Comparison of ENCODE assay signal across 8 cellular contexts in the genomic region with DNA sequence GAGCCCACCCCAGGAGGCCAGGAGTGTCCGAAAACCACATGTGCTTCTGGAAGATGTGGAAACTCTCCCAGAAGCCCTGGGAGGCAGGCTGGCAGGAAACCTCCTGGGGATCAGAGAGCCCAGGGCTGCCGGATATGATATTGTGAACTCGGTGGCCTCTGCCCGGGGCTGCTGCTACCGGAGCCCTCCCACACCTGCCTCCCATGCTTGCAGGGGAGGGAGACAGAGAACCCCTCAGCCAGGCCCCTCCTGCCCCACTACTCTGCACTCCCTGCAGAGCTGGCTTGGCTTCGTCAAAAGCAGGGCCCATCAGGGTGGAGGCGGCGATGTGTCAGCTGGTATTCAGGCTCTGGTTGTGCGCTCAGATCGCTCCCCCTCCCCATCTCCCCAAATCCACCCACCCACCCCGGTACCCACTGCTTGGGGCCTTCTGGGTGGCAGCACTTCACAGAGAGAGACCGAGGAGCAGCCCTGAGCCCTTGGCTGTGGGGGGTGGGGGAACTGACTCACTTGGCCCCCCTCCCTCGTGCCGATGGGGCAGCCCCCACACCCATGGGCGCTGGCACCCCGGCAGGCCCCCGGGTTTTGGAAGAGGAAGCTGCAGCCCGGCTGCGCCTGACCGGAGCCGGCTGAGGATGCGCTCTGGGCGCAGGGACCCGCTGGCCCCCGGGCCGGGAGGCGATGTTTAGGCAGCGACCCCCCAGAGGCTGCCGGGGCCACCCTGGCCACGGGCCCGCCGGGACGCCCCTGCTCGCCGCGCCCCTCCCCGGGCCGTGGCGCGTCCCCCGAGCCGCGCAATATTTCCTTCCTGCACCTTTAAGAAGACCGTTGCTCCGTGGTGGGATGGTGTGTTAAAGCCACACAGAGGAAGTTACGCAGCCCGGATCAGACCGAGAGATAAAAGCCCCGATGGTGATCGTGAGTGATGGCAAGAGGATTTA. TPM values are rescaled to one million over a fixed set of nuclear protein-coding genes. Genes with fewer than 3 reads are reported as not detected.
DNase-seq lines count a peak whose midpoint lies in the region; ATAC-seq and TF ChIP-seq lines count a peak whose summit lies in the region.

No MANE protein-coding gene starts in this region.

- no peaks in the 10 kb centered on the region for H3K36me3 ChIP-seq in HAP-1 (replicated peaks)
- H3K36me3 ChIP-seq in adrenal gland (replicated peaks in 1 of 2): no peaks in the 10 kb centered on the region

- CTCF ChIA-PET in AG04449 (lab: Yijun Ruan, JAX): interaction anchor here (1.0 kb wide), 1 partner anchor 9 kb away, joined by 3 read pairs; no protein-coding TSS in a partner anchor
- CTCF ChIA-PET in T-cell (lab: Charles Lee): no interaction called here

- H3K4me3 Mint-ChIP-seq in T-cell (peak overlapping the region; percentile 86 to 96 (median 93)), immature natural killer cell (peak overlapping the region; percentile 94 to 98 (median 97))

- TF ChIP-seq POLR2A in adrenal gland (IDR thresholded peaks at IDR 0.05): no peak

- H3K4me3 ChIP-seq in AG04449 (ENCODE audit: low read depth, low read length) (peak overlapping the region; percentile 67), HAP-1 (peak overlapping the region; percentile 27), adrenal gland (peak overlapping the region in 2 of 4 donors; percentile 30 to 95)

- H3K9me3 Mint-ChIP-seq in T-cell (no peaks in the 10 kb centered on the region), immature natural killer cell (peaks cover 0 to 1% (median 0%) of the 10 kb centered on the region in 6 donors)

- H3K27me3 Mint-ChIP-seq in T-cell: peaks cover 45 to 50% of the 10 kb centered on the region in 2 donors
- peaks cover 12 to 27% (median 20%) of the 10 kb centered on the region in 3 donors for H3K27me3 Mint-ChIP-seq in immature natural killer cell (ENCODE audit: low read depth in 3 of 3)

- peak overlapping the region in 1 of 5 donors; percentile 69 for H3K27ac ChIP-seq in adrenal gland

- in situ Hi-C loops in HAP-1 (cut with MboI; ENCODE audit: low sequenced_read_pairs): no loop called here

- peak; percentile 23 for DNase-seq in AG04449 (ENCODE audit: low read depth, low spot score)
- peak; percentile 33 to 64 for DNase-seq in HAP-1 (ENCODE audit: low spot score in 2 of 2)
- DNase-seq in T-cell: peak in 33 of 34 experiments; percentile 24 to 65 (median 46)
- DNase-seq in adrenal gland: peak; percentile 38 to 71 (median 59)
- peak; percentile 74 to 79 (median 75) for DNase-seq in immature natural killer cell
- peak; percentile 43 for DNase-seq in stimulated activated CD4-positive, alpha-beta T cell treated with anti-CD3 and anti-CD28 coated beads, Interleukin-2, amount 100 ng/mL, for 4 hours (ENCODE audit: low read depth)

- POLR2A ChIA-PET in AG04449 (lab: Yijun Ruan, JAX) (no interaction called here), T-cell (lab: Charles Lee) (interaction anchor here in 1 of 2 donors (0.5 kb wide), 1 partner anchor 507 kb away, joined by 3 read pairs; no protein-coding TSS in a partner anchor)

- peak; percentile 66 to 82 (median 79) for ATAC-seq in T-cell (replicated peaks in 1 of 4)
- no peak for ATAC-seq in HG03457 (IDR thresholded peaks at IDR 0.05; ENCODE audit: unreplicated experiment)
- no peak for ATAC-seq in HG03045 (IDR thresholded peaks at IDR 0.05; ENCODE audit: unreplicated experiment)

- TF ChIP-seq CTCF in AG04449 (IDR thresholded peaks at IDR 0.05; ENCODE audit: insufficient read depth, low read length, missing control alignments) (no peak), adrenal gland (IDR thresholded peaks at IDR 0.05) (no peak)

- H3K27ac Mint-ChIP-seq in T-cell: no peak overlapping the region
- H3K27ac Mint-ChIP-seq in immature natural killer cell: peak overlapping the region; percentile 81 to 97 (median 92)

- H3K36me3 Mint-ChIP-seq in T-cell (no peaks in the 10 kb centered on the region), immature natural killer cell (peaks cover 0 to 4% (median 4%) of the 10 kb centered on the region in 3 donors)

- H3K4me1 Mint-ChIP-seq in T-cell: peaks cover 9 to 14% (median 12%) of the 10 kb centered on the region in 3 donors
- peaks cover 13 to 26% of the 10 kb centered on the region in 2 donors for H3K4me1 Mint-ChIP-seq in immature natural killer cell

- 3 to 7% (median 6%) methylated on average over 38 to 50 of the region's 50 CpGs; no CpG with 5 or more reads in 1 of the 4 donors for whole genome bisulfite sequencing in adrenal gland, 4 donors

- H3K9me3 ChIP-seq in HAP-1 (no peaks in the 10 kb centered on the region), adrenal gland (replicated peaks in 1 of 3) (no peaks in the 10 kb centered on the region)

- H3K4me1 ChIP-seq in HAP-1 (no peaks in the 10 kb centered on the region), adrenal gland (replicated peaks in 1 of 2) (peaks cover 19 to 41% of the 10 kb centered on the region in 2 donors)

- intact Hi-C loops in adrenal gland (cut with DNase I): loop anchor here in 1 of 2 donors (10.0 kb wide), 1 partner anchor 756 kb away; no protein-coding TSS in a partner anchor

- H3K27me3 ChIP-seq in HAP-1 (ENCODE audit: low read depth): peaks cover 19% of the 10 kb centered on the region
- H3K27me3 ChIP-seq in adrenal gland: peaks cover 17% of the 10 kb centered on the region

RNA-seq across cellular contexts. Expression of gene NTNG2, which starts 0.8 kb away (rescaled TPM):
- total RNA-seq in T-cell (10 to 100 TPM in 1 of 5 donors, 1 to 10 TPM in 4; 4.8 to 14.1 (median 7.8) TPM), adrenal gland (10 to 100 TPM in 4 of 8 donors, 1 to 10 TPM in 4; 1.1 to 21.6 (median 10.4) TPM)
- polyA plus RNA-seq in adrenal gland (1 to 10 TPM in 2 of 3 donors, under 1 TPM in 1; 0.37 to 6.0 (median 2.2) TPM), immature natural killer cell (under 1 TPM; 0.27 to 0.94 (median 0.62) TPM)

Comparison
In these comparisons a context has a peak if more than half of its experiments do, and no peak if none do; other contexts are left out.
1. DNase-seq: peak in every context shown above with its lines; median percentile 75 in immature natural killer cell; 59 in adrenal gland; 48 in HAP-1; 46 in T-cell; 43 in stimulated activated CD4-positive, alpha-beta T cell treated with anti-CD3 and anti-CD28 coated beads, Interleukin-2, amount 100 ng/mL, for 4 hours; 23 in AG04449.
2. ATAC-seq: peak in T-cell (4 of 4); none in HG03457 (single experiment) and HG03045 (single experiment).
3. H3K27ac Mint-ChIP-seq: peak in immature natural killer cell (6 of 6); none in T-cell (0 of 2).